In genomic region chr7:6533893-6534804, GRCh38 we compare ENCODE assay signal across 12 cellular contexts. TPM values are rescaled to one million over a fixed set of nuclear protein-coding genes. Genes with fewer than 3 reads are reported as not detected.
DNase-seq lines count a peak whose midpoint lies in the region; ATAC-seq and TF ChIP-seq lines count a peak whose summit lies in the region.
"Had no signal": no experiment of that assay in that cellular context is flagged by ENCODE, and none has a peak within 500 bp of the region (broad histone marks: within the 10 kb centered on the region; RNA-seq: fewer than 3 reads in every experiment).

No MANE protein-coding gene starts in this region.

- peak overlapping the region; percentile 11 for H3K4me3 Mint-ChIP-seq in activated CD4-positive, alpha-beta T cell treated with anti-CD3 and anti-CD28 coated beads, Interleukin-2, amount 10 ng/mL, durations not matched to agents 24 days and 14 days
- H3K4me3 Mint-ChIP-seq in activated CD4-positive, alpha-beta T cell treated with anti-CD3 and anti-CD28 coated beads, Interleukin-2, amount 10 ng/mL, durations not matched to agents 7 days and 5 days: no peak overlapping the region
- peak overlapping the region; percentile 30 for H3K4me3 Mint-ChIP-seq in activated naive CD8-positive, alpha-beta T cell treated with anti-CD3 and anti-CD28 coated beads, Interleukin-2, amount 50 U/mL, for 24 hours

- H3K27me3 ChIP-seq in hepatocyte: peaks cover 68% of the 10 kb centered on the region
- H3K27me3 ChIP-seq: ovary had no signal

- no peaks in the 10 kb centered on the region for H3K36me3 Mint-ChIP-seq in activated CD4-positive, alpha-beta T cell treated with anti-CD3 and anti-CD28 coated beads, Interleukin-2, amount 10 ng/mL, durations not matched to agents 24 days and 14 days (ENCODE audit: low read depth)
- no peaks in the 10 kb centered on the region for H3K36me3 Mint-ChIP-seq in activated CD4-positive, alpha-beta T cell treated with anti-CD3 and anti-CD28 coated beads, Interleukin-2, amount 10 ng/mL, durations not matched to agents 7 days and 5 days (ENCODE audit: low read depth)
- H3K36me3 Mint-ChIP-seq in activated naive CD8-positive, alpha-beta T cell treated with anti-CD3 and anti-CD28 coated beads, Interleukin-2, amount 50 U/mL, for 24 hours (ENCODE audit: low read depth): no peaks in the 10 kb centered on the region

- POLR2A ChIA-PET in activated CD4-positive, alpha-beta T cell treated with anti-CD3 and anti-CD28 coated beads, Interleukin-2, amount 10 ng/mL, durations not matched to agents 7 days and 5 days (lab: Charles Lee): no interaction called here

- peak overlapping the region; percentile 10 for H3K27ac Mint-ChIP-seq in activated CD4-positive, alpha-beta T cell treated with anti-CD3 and anti-CD28 coated beads, Interleukin-2, amount 10 ng/mL, durations not matched to agents 24 days and 14 days
- no peak overlapping the region for H3K27ac Mint-ChIP-seq in activated CD4-positive, alpha-beta T cell treated with anti-CD3 and anti-CD28 coated beads, Interleukin-2, amount 10 ng/mL, durations not matched to agents 7 days and 5 days
- peak overlapping the region; percentile 69 for H3K27ac Mint-ChIP-seq in activated naive CD8-positive, alpha-beta T cell treated with anti-CD3 and anti-CD28 coated beads, Interleukin-2, amount 50 U/mL, for 24 hours

- no peaks in the 10 kb centered on the region for H3K36me3 ChIP-seq in hepatocyte (replicated peaks; ENCODE audit: insufficient read depth, low read depth)
- H3K36me3 ChIP-seq: lower lobe of right lung, ovary had no signal

- no peak overlapping the region for H3K4me3 ChIP-seq in hepatocyte
- H3K4me3 ChIP-seq: lower lobe of right lung, ovary had no signal

- H4K20me1 ChIP-seq in hepatocyte (ENCODE audit: insufficient read depth, poor library complexity, severe bottlenecking): no peaks in the 10 kb centered on the region

- H3K27me3 Mint-ChIP-seq in activated CD4-positive, alpha-beta T cell treated with anti-CD3 and anti-CD28 coated beads, Interleukin-2, amount 10 ng/mL, durations not matched to agents 24 days and 14 days: peaks cover 41% of the 10 kb centered on the region
- peaks cover 44% of the 10 kb centered on the region for H3K27me3 Mint-ChIP-seq in activated CD4-positive, alpha-beta T cell treated with anti-CD3 and anti-CD28 coated beads, Interleukin-2, amount 10 ng/mL, durations not matched to agents 7 days and 5 days
- H3K27me3 Mint-ChIP-seq in activated naive CD8-positive, alpha-beta T cell treated with anti-CD3 and anti-CD28 coated beads, Interleukin-2, amount 50 U/mL, for 24 hours: peaks cover 35% of the 10 kb centered on the region

- peak; percentile 66 for DNase-seq in activated CD4-positive, alpha-beta T cell treated with anti-CD3 and anti-CD28 coated beads, Interleukin-2, amount 10 ng/mL, durations not matched to agents 24 days and 14 days
- DNase-seq in activated CD4-positive, alpha-beta T cell treated with anti-CD3 and anti-CD28 coated beads, Interleukin-2, amount 10 ng/mL, durations not matched to agents 7 days and 5 days: no peak
- peak; percentile 45 for DNase-seq in KBM-7
- peak; percentile 73 for DNase-seq in activated naive CD8-positive, alpha-beta T cell treated with anti-CD3 and anti-CD28 coated beads, Interleukin-2, amount 50 U/mL, for 24 hours
- peak; percentile 42 to 61 for DNase-seq in stimulated activated CD8-positive, alpha-beta memory T cell treated with anti-CD3 and anti-CD28 coated beads, Interleukin-7, amount 100 ng/mL, for 48 hours (ENCODE audit: extremely low read depth in 1 of 2, low read depth in 1 of 2)
- no peak for DNase-seq in hepatocyte (ENCODE audit: low spot score)
- DNase-seq: lower lobe of right lung, NCI-H1930, OCI-M1, ovary had no signal

- H3K4me1 Mint-ChIP-seq in activated CD4-positive, alpha-beta T cell treated with anti-CD3 and anti-CD28 coated beads, Interleukin-2, amount 10 ng/mL, durations not matched to agents 24 days and 14 days: peaks cover 9% of the 10 kb centered on the region
- H3K4me1 Mint-ChIP-seq in activated CD4-positive, alpha-beta T cell treated with anti-CD3 and anti-CD28 coated beads, Interleukin-2, amount 10 ng/mL, durations not matched to agents 7 days and 5 days: peaks cover 15% of the 10 kb centered on the region
- H3K4me1 Mint-ChIP-seq in activated naive CD8-positive, alpha-beta T cell treated with anti-CD3 and anti-CD28 coated beads, Interleukin-2, amount 50 U/mL, for 24 hours: peaks cover 31% of the 10 kb centered on the region

- CTCF ChIA-PET in activated CD4-positive, alpha-beta T cell treated with anti-CD3 and anti-CD28 coated beads, Interleukin-2, amount 10 ng/mL, durations not matched to agents 7 days and 5 days (lab: Charles Lee): interaction anchor here (0.6 to 2.7 kb wide), 3 partner anchors 10 to 786 kb away, joined by 3 to 13 read pairs (median 4); no protein-coding TSS in a partner anchor

- H2AFZ ChIP-seq in hepatocyte: no peak overlapping the region

- in situ Hi-C loops in KBM-7 (cut with MboI; ENCODE audit: low pct_unique_long_range_greater_than_20kb, low sequenced_read_pairs): no loop called here

- H3K4me2 ChIP-seq in hepatocyte: no peak overlapping the region

- ATAC-seq in activated naive CD8-positive, alpha-beta T cell treated with anti-CD3 and anti-CD28 coated beads, Interleukin-2, amount 50 U/mL, for 24 hours: peak; percentile 48
- ATAC-seq in HG02973 (IDR thresholded peaks at IDR 0.05; ENCODE audit: unreplicated experiment) (no peak), HG03108 (IDR thresholded peaks at IDR 0.05; ENCODE audit: unreplicated experiment) (no peak)
- ATAC-seq: lower lobe of right lung had no signal

- intact Hi-C loops in activated CD4-positive, alpha-beta T cell treated with anti-CD3 and anti-CD28 coated beads, Interleukin-2, amount 10 ng/mL, durations not matched to agents 24 days and 14 days (cut with micrococcal nuclease): no loop called here

- H3K79me2 ChIP-seq in hepatocyte: no peaks in the 10 kb centered on the region

- no peaks in the 10 kb centered on the region for H3K9me3 ChIP-seq in hepatocyte (ENCODE audit: low read depth)
- H3K9me3 ChIP-seq: lower lobe of right lung, ovary had no signal

- H3K9me3 Mint-ChIP-seq in activated CD4-positive, alpha-beta T cell treated with anti-CD3 and anti-CD28 coated beads, Interleukin-2, amount 10 ng/mL, durations not matched to agents 24 days and 14 days: no peaks in the 10 kb centered on the region
- H3K9me3 Mint-ChIP-seq in activated CD4-positive, alpha-beta T cell treated with anti-CD3 and anti-CD28 coated beads, Interleukin-2, amount 10 ng/mL, durations not matched to agents 7 days and 5 days: no peaks in the 10 kb centered on the region
- no peaks in the 10 kb centered on the region for H3K9me3 Mint-ChIP-seq in activated naive CD8-positive, alpha-beta T cell treated with anti-CD3 and anti-CD28 coated beads, Interleukin-2, amount 50 U/mL, for 24 hours

- TF ChIP-seq CTCF in hepatocyte (IDR thresholded peaks at IDR 0.05; ENCODE audit: poor library complexity): no peak

- H3K27ac ChIP-seq in hepatocyte: no peak overlapping the region
- H3K27ac ChIP-seq: lower lobe of right lung, ovary had no signal

- H3K9me2 ChIP-seq in hepatocyte (replicated peaks; ENCODE audit: insufficient read depth): no peaks in the 10 kb centered on the region

- 74% methylated on average over 19 of the region's 19 CpGs for WGBS in hepatocyte (ENCODE audit: low lambda C conversion rate, missing lambda C conversion rate)

- peaks cover 8% of the 10 kb centered on the region for H3K4me1 ChIP-seq in hepatocyte (ENCODE audit: insufficient read depth)

RNA-seq across cellular contexts. Expression of gene GRID2IP, which starts 17.1 kb away (rescaled TPM):
- 0.05 TPM in 1 of 2 replicates, not detected in the other for total RNA-seq in activated CD4-positive, alpha-beta T cell treated with anti-CD3 and anti-CD28 coated beads, Interleukin-2, amount 10 ng/mL, durations not matched to agents 24 days and 14 days
- under 1 TPM in 1 of 2 experiments, not detected in 1; 0.07 TPM for total RNA-seq in activated CD4-positive, alpha-beta T cell treated with anti-CD3 and anti-CD28 coated beads, Interleukin-2, amount 10 ng/mL, durations not matched to agents 7 days and 5 days
- total RNA-seq in hepatocyte: 0.44 and 0.73 TPM in 2 replicates
- polyA plus RNA-seq in hepatocyte: 0.25 TPM in 1 of 2 replicates, not detected in the other

RNA-seq across cellular contexts. Expression of gene ZDHHC4, which starts 43.1 kb away (rescaled TPM):
- 26.7 and 28.3 TPM in 2 replicates for total RNA-seq in activated CD4-positive, alpha-beta T cell treated with anti-CD3 and anti-CD28 coated beads, Interleukin-2, amount 10 ng/mL, durations not matched to agents 24 days and 14 days
- total RNA-seq in activated CD4-positive, alpha-beta T cell treated with anti-CD3 and anti-CD28 coated beads, Interleukin-2, amount 10 ng/mL, durations not matched to agents 7 days and 5 days: 10 to 100 TPM; 29.9 to 35.3 TPM
- total RNA-seq in hepatocyte: 60.4 and 76.4 TPM in 2 replicates
- polyA plus RNA-seq in hepatocyte: 97.3 and 109 TPM in 2 replicates

RNA-seq across cellular contexts. Expression of gene KDELR2, which starts 50.2 kb away (rescaled TPM):
- 64.0 and 73.8 TPM in 2 replicates for total RNA-seq in activated CD4-positive, alpha-beta T cell treated with anti-CD3 and anti-CD28 coated beads, Interleukin-2, amount 10 ng/mL, durations not matched to agents 24 days and 14 days
- total RNA-seq in activated CD4-positive, alpha-beta T cell treated with anti-CD3 and anti-CD28 coated beads, Interleukin-2, amount 10 ng/mL, durations not matched to agents 7 days and 5 days: 10 to 100 TPM; 61.1 to 63.5 TPM
- 327 and 351 TPM in 2 replicates for total RNA-seq in hepatocyte
- 525 and 530 TPM in 2 replicates for polyA plus RNA-seq in hepatocyte

RNA-seq across cellular contexts. Expression of gene INTS15, which starts 55.7 kb away (rescaled TPM):
- total RNA-seq in activated CD4-positive, alpha-beta T cell treated with anti-CD3 and anti-CD28 coated beads, Interleukin-2, amount 10 ng/mL, durations not matched to agents 24 days and 14 days: 42.5 and 45.1 TPM in 2 replicates
- 10 to 100 TPM; 40.4 to 48.3 TPM for total RNA-seq in activated CD4-positive, alpha-beta T cell treated with anti-CD3 and anti-CD28 coated beads, Interleukin-2, amount 10 ng/mL, durations not matched to agents 7 days and 5 days
- 21.4 and 23.1 TPM in 2 replicates for total RNA-seq in hepatocyte
- 25.9 and 26.1 TPM in 2 replicates for polyA plus RNA-seq in hepatocyte

Comparison
In these comparisons a context has a peak if more than half of its experiments do, and no peak if none do; other contexts are left out.
1. DNase-seq: peak in activated CD4-positive, alpha-beta T cell treated with anti-CD3 and anti-CD28 coated beads, Interleukin-2, amount 10 ng/mL, durations not matched to agents 24 days and 14 days (single experiment), KBM-7 (single experiment), activated naive CD8-positive, alpha-beta T cell treated with anti-CD3 and anti-CD28 coated beads, Interleukin-2, amount 50 U/mL, for 24 hours (single experiment) and stimulated activated CD8-positive, alpha-beta memory T cell treated with anti-CD3 and anti-CD28 coated beads, Interleukin-7, amount 100 ng/mL, for 48 hours (2 of 2); none in activated CD4-positive, alpha-beta T cell treated with anti-CD3 and anti-CD28 coated beads, Interleukin-2, amount 10 ng/mL, durations not matched to agents 7 days and 5 days (single experiment) and hepatocyte (single experiment).